In genomic region chr1:183411091-183411490, GRCh38 we compare ENCODE assay signal across 31 cellular contexts. TPM values are rescaled to one million over a fixed set of nuclear protein-coding genes. Genes with fewer than 3 reads are reported as not detected.
DNase-seq lines count a peak whose midpoint lies in the region; ATAC-seq, FAIRE-seq and TF ChIP-seq lines count a peak whose summit lies in the region.
"Had no signal": no experiment of that assay in that cellular context is flagged by ENCODE, and none has a peak within 500 bp of the region (broad histone marks: within the 10 kb centered on the region; RNA-seq: fewer than 3 reads in every experiment).

No MANE protein-coding gene starts in this region.

- intact Hi-C loops in PC-9 (cut with micrococcal nuclease; ENCODE audit: unreplicated experiment) = loop anchor here (2.0 kb wide), 1 partner anchor 62 kb away; the partner anchor contains the start of gene SMG7

- H3K27ac ChIP-seq in PC-9 = peak overlapping the region; percentile 77
- H3K27ac ChIP-seq: 22Rv1, C4-2B, GM23248, RWPE1, SK-N-MC had no signal

- no peaks in the 10 kb centered on the region for H3K27me3 ChIP-seq in PC-9 (ENCODE audit: insufficient read depth, low read depth)

- TF ChIP-seq CTCF in PC-9 (conservative IDR thresholded peaks at IDR 0.05) (no peak), omental fat pad (IDR thresholded peaks at IDR 0.05) (no peak)

- H3K9me3 ChIP-seq in PC-9 (ENCODE audit: insufficient read depth, low read depth) = no peaks in the 10 kb centered on the region
- H3K9me3 ChIP-seq: Caco-2, HAP-1 had no signal

- BruUV-seq in PC-9 (replicated peaks; lab: Mats Ljungman, UMichigan) = no TSS peak

- POLR2A ChIA-PET in PC-9 (lab: Charles Lee; ENCODE audit: unreplicated experiment) = no interaction called here

- DNase-seq in DMS53 (lab: John Stamatoyannopoulos, UW) = peak; percentile 13
- no peak for DNase-seq in DMS53 treated with DMSO at 0.1 percent for 48 hours (lab: John Stamatoyannopoulos, UW; ENCODE audit: unreplicated experiment)
- peak; percentile 43 to 95 for DNase-seq in PC-9
- DNase-seq in kidney glomerular epithelial cell (lab: John Stamatoyannopoulos, UW) = peak; percentile 43
- no peak for DNase-seq in frontal cortex (ENCODE audit: low spot score in 2 of 2)
- DNase-seq in NCI-H2081 treated with DMSO at 0.1 percent for 48 hours (lab: John Stamatoyannopoulos, UW) = no peak
- no peak for DNase-seq in epidermal melanocyte (ENCODE audit: insufficient read length, low spot score)
- DNase-seq in omental fat pad (ENCODE audit: low spot score) = no peak
- DNase-seq: Caco-2; CD8-positive, alpha-beta T cell; DMS 273 treated with DMSO at 0.1 percent for 48 hours; DND-41; GM23248; Kasumi-1; MV-4-11; NCI-H1105; NCI-H1436 treated with DMSO at 0.1 percent for 48 hours; NCI-H187 treated with DMSO at 0.1 percent for 48 hours; NCI-H446 treated with DMSO at 0.1 percent for 48 hours; NCI-H526; NCI-H82; NK-92 treated with Interleukin-12 subunit alpha and Interleukin-12 subunit beta, amount 100 ng/mL, for 24 hours; SHP77 treated with DMSO at 0.1 percent for 48 hours; SW 1271 had no signal

- H3K4me2 ChIP-seq in PC-9 = peak overlapping the region; percentile 9; the same call in 1 of the 2 replicates

- H3F3A ChIP-seq in PC-9 (ENCODE audit: insufficient read depth, low read depth) = peaks cover 25% of the 10 kb centered on the region

- H4K20me1 ChIP-seq in PC-9 (ENCODE audit: insufficient read depth) = no peaks in the 10 kb centered on the region

- H3K4me3 ChIP-seq in PC-9 = no peak overlapping the region
- H3K4me3 ChIP-seq: GM23248, HAP-1, SK-N-MC had no signal

- H2AFZ ChIP-seq in PC-9 = no peak overlapping the region
- H2AFZ ChIP-seq: GM23248 had no signal

- peaks cover 39% of the 10 kb centered on the region for H3K79me2 ChIP-seq in PC-9 (ENCODE audit: low read depth)

- H3K9me2 ChIP-seq in PC-9 (ENCODE audit: insufficient read depth) = no peaks in the 10 kb centered on the region

- CTCF ChIA-PET in PC-9 (lab: Charles Lee) = no interaction called here

- peaks cover 30% of the 10 kb centered on the region for H3K4me1 ChIP-seq in PC-9 (replicated peaks; ENCODE audit: insufficient read depth)
- H3K4me1 ChIP-seq: Caco-2 had no signal

- no peaks in the 10 kb centered on the region for H3K36me3 ChIP-seq in PC-9 (ENCODE audit: low read depth)
- H3K36me3 ChIP-seq: HAP-1 had no signal

- FAIRE-seq in frontal cortex (lab: Jason Lieb, UNC) = no peak
- FAIRE-seq: GM18507 had no signal

- ATAC-seq in omental fat pad (ENCODE audit: low FRiP score) = no peak
- ATAC-seq: CD8-positive, alpha-beta T cell had no signal

RNA-seq across cellular contexts. Expression of gene NMNAT2, which starts 7.1 kb away (rescaled TPM):
- total RNA-seq in PC-9 (2021) = 22.5 and 29.2 TPM in 2 replicates
- total RNA-seq in frontal cortex = 34.2 TPM
- 10 to 100 TPM in 1 of 4 donors, 1 to 10 TPM in 2, under 1 TPM in 1; 0.84 to 11.3 (median 5.2) TPM for total RNA-seq in omental fat pad
- total RNA-seq: B cell; CD8-positive, alpha-beta T cell had no signal

Comparison
In these comparisons a context has a peak if more than half of its experiments do, and no peak if none do; other contexts are left out.
1. DNase-seq: peak in DMS53 (single experiment), PC-9 (2 of 2) and kidney glomerular epithelial cell (single experiment); none in DMS53 treated with DMSO at 0.1 percent for 48 hours (single experiment), frontal cortex (0 of 2), NCI-H2081 treated with DMSO at 0.1 percent for 48 hours (single experiment), epidermal melanocyte (single experiment) and omental fat pad (single experiment).